In genomic region chr5:176678584-176678983, GRCh38 we compare ENCODE assay signal across 26 cellular contexts. TPM values are rescaled to one million over a fixed set of nuclear protein-coding genes. Genes with fewer than 3 reads are reported as not detected.
"Had no signal": no experiment of that assay in that cellular context is flagged by ENCODE, and none has a peak within 500 bp of the region (broad histone marks: within the 10 kb centered on the region; RNA-seq: fewer than 3 reads in every experiment).

No MANE protein-coding gene starts in this region.

- H3K9me3 Mint-ChIP-seq: activated CD4-positive, alpha-beta T cell treated with anti-CD3 and anti-CD28 coated beads, Interleukin-2, amount 10 ng/mL, durations not matched to agents 24 days and 14 days; activated naive CD4-positive, alpha-beta T cell treated with anti-CD3 and anti-CD28 coated beads, Interleukin-2, amount 50 U/mL, for 24 hours; activated T-cell treated with anti-CD3 and anti-CD28 coated beads, Interleukin-2, amount 50 U/mL, for 24 hours; activated T-helper 1 cell treated with anti-CD3 and anti-CD28 coated beads, Interleukin-12 subunit alpha, Interleukin-12 subunit beta, Interleukin-2, Interleukin-4 antibody, amounts not matched to agents 30 ng/mL and 10 ng/mL and 1 ng/mL, durations not matched to agents 14 hours and 24 hours and 36 hours; T-helper 1 cell treated with Interleukin-12 subunit alpha and Interleukin-12 subunit beta and Interleukin-4 antibody, amounts not matched to agents 30 μg/mL and 1 μg/mL, for 36 hours; WTC11 had no signal

- H3K27ac ChIP-seq: breast epithelium, SJSA1 had no signal

- H3K9me3 ChIP-seq: breast epithelium, MG63, SJSA1 had no signal

- ATAC-seq: activated CD8-positive, alpha-beta memory T cell treated with anti-CD3 and anti-CD28 coated beads, Interleukin-2, amount 10 ng/mL, durations not matched to agents 7 days and 5 days had no signal

- H3K4me3 ChIP-seq: breast epithelium, MG63, SJSA1 had no signal

- H3K4me3 Mint-ChIP-seq: activated CD4-positive, alpha-beta T cell treated with anti-CD3 and anti-CD28 coated beads, Interleukin-2, amount 10 ng/mL, durations not matched to agents 24 days and 14 days; activated CD8-positive, alpha-beta memory T cell treated with anti-CD3 and anti-CD28 coated beads, Interleukin-2, amount 10 ng/mL, durations not matched to agents 7 days and 5 days; activated naive CD4-positive, alpha-beta T cell treated with anti-CD3 and anti-CD28 coated beads, Interleukin-2, amount 50 U/mL, for 24 hours; activated T-cell treated with anti-CD3 and anti-CD28 coated beads, Interleukin-2, amount 50 U/mL, for 24 hours; activated T-helper 1 cell treated with anti-CD3 and anti-CD28 coated beads, Interleukin-12 subunit alpha, Interleukin-12 subunit beta, Interleukin-2, Interleukin-4 antibody, amounts not matched to agents 30 ng/mL and 10 ng/mL and 1 ng/mL, durations not matched to agents 14 hours and 24 hours and 36 hours; T-helper 1 cell treated with Interleukin-12 subunit alpha and Interleukin-12 subunit beta and Interleukin-4 antibody, amounts not matched to agents 30 μg/mL and 1 μg/mL, for 36 hours; WTC11 had no signal

- DNase-seq: activated CD4-positive, alpha-beta T cell treated with anti-CD3 and anti-CD28 coated beads for 1 hour; activated CD4-positive, alpha-beta T cell treated with anti-CD3 and anti-CD28 coated beads, Interleukin-2, amount 10 ng/mL, durations not matched to agents 24 days and 14 days; activated CD4-positive, alpha-beta T cell treated with anti-CD3 and anti-CD28 coated beads, Interleukin-2, amount 50 U/mL, for 48 hours; activated CD8-positive, alpha-beta memory T cell treated with anti-CD3 and anti-CD28 coated beads, Interleukin-2, amount 10 ng/mL, durations not matched to agents 7 days and 5 days; activated effector memory CD4-positive, alpha-beta T cell treated with Interleukin-2 at 50 U/mL for 16 hours; activated naive CD4-positive, alpha-beta T cell; activated T-cell treated with anti-CD3 and anti-CD28 coated beads, Interleukin-2, amount 50 U/mL, for 24 hours; aorta; central memory CD4-positive, alpha-beta T cell; MG63; MV-4-11; NCI-H1092 treated with DMSO at 0.1 percent for 48 hours; NCI-H1417 treated with DMSO at 0.1 percent for 48 hours; NCI-H1694; NCI-H2029; NCI-H524; NCI-H748 treated with DMSO at 0.1 percent for 48 hours; SHP77 had no signal

- H3K4me1 ChIP-seq: breast epithelium had no signal

- H3K36me3 Mint-ChIP-seq: activated CD8-positive, alpha-beta memory T cell treated with anti-CD3 and anti-CD28 coated beads, Interleukin-2, amount 10 ng/mL, durations not matched to agents 7 days and 5 days; activated naive CD4-positive, alpha-beta T cell treated with anti-CD3 and anti-CD28 coated beads, Interleukin-2, amount 50 U/mL, for 24 hours; WTC11 had no signal

- H3K27ac Mint-ChIP-seq: activated CD4-positive, alpha-beta T cell treated with anti-CD3 and anti-CD28 coated beads, Interleukin-2, amount 10 ng/mL, durations not matched to agents 24 days and 14 days; activated CD8-positive, alpha-beta memory T cell treated with anti-CD3 and anti-CD28 coated beads, Interleukin-2, amount 10 ng/mL, durations not matched to agents 7 days and 5 days; activated naive CD4-positive, alpha-beta T cell treated with anti-CD3 and anti-CD28 coated beads, Interleukin-2, amount 50 U/mL, for 24 hours; activated T-cell treated with anti-CD3 and anti-CD28 coated beads, Interleukin-2, amount 50 U/mL, for 24 hours; activated T-helper 1 cell treated with anti-CD3 and anti-CD28 coated beads, Interleukin-12 subunit alpha, Interleukin-12 subunit beta, Interleukin-2, Interleukin-4 antibody, amounts not matched to agents 30 ng/mL and 10 ng/mL and 1 ng/mL, durations not matched to agents 14 hours and 24 hours and 36 hours; T-helper 1 cell treated with Interleukin-12 subunit alpha and Interleukin-12 subunit beta and Interleukin-4 antibody, amounts not matched to agents 30 μg/mL and 1 μg/mL, for 36 hours; WTC11 had no signal

- H3K36me3 ChIP-seq: breast epithelium, MG63, SJSA1 had no signal

- H3K4me1 Mint-ChIP-seq: activated CD4-positive, alpha-beta T cell treated with anti-CD3 and anti-CD28 coated beads, Interleukin-2, amount 10 ng/mL, durations not matched to agents 24 days and 14 days; activated CD8-positive, alpha-beta memory T cell treated with anti-CD3 and anti-CD28 coated beads, Interleukin-2, amount 10 ng/mL, durations not matched to agents 7 days and 5 days; activated naive CD4-positive, alpha-beta T cell treated with anti-CD3 and anti-CD28 coated beads, Interleukin-2, amount 50 U/mL, for 24 hours had no signal

RNA-seq across cellular contexts. Expression of gene EIF4E1B, which starts 48.1 kb away (rescaled TPM):
- total RNA-seq: activated CD4-positive, alpha-beta T cell treated with anti-CD3 and anti-CD28 coated beads, Interleukin-2, amount 10 ng/mL, durations not matched to agents 24 days and 14 days; activated CD8-positive, alpha-beta memory T cell treated with anti-CD3 and anti-CD28 coated beads, Interleukin-2, amount 10 ng/mL, durations not matched to agents 7 days and 5 days; activated T-helper 1 cell treated with anti-CD3 and anti-CD28 coated beads, Interleukin-12 subunit alpha, Interleukin-12 subunit beta, Interleukin-2, Interleukin-4 antibody, amounts not matched to agents 30 ng/mL and 10 ng/mL and 1 ng/mL, durations not matched to agents 14 hours and 24 hours and 36 hours; aorta; chondrocyte; RPMI7951; SJSA1 had no signal
- polyA plus RNA-seq: aorta had no signal

RNA-seq across cellular contexts. Expression of gene SNCB, which starts 48.2 kb away (rescaled TPM):
- total RNA-seq: activated CD4-positive, alpha-beta T cell treated with anti-CD3 and anti-CD28 coated beads, Interleukin-2, amount 10 ng/mL, durations not matched to agents 24 days and 14 days; activated CD8-positive, alpha-beta memory T cell treated with anti-CD3 and anti-CD28 coated beads, Interleukin-2, amount 10 ng/mL, durations not matched to agents 7 days and 5 days; activated T-helper 1 cell treated with anti-CD3 and anti-CD28 coated beads, Interleukin-12 subunit alpha, Interleukin-12 subunit beta, Interleukin-2, Interleukin-4 antibody, amounts not matched to agents 30 ng/mL and 10 ng/mL and 1 ng/mL, durations not matched to agents 14 hours and 24 hours and 36 hours; aorta; breast epithelium; RPMI7951; SJSA1 had no signal
- polyA plus RNA-seq: aorta had no signal
